In genomic region chr11:12102588-12103410, GRCh38 we compare ENCODE assay signal across 16 cellular contexts. TPM values are rescaled to one million over a fixed set of nuclear protein-coding genes. Genes with fewer than 3 reads are reported as not detected.
DNase-seq lines count a peak whose midpoint lies in the region; ATAC-seq and TF ChIP-seq lines count a peak whose summit lies in the region.
"Had no signal": no experiment of that assay in that cellular context is flagged by ENCODE, and none has a peak within 500 bp of the region (broad histone marks: within the 10 kb centered on the region; RNA-seq: fewer than 3 reads in every experiment).

No MANE protein-coding gene starts in this region.

- H3K4me1 ChIP-seq in osteoblast (ENCODE audit: insufficient read depth, low read length) (peaks cover 9% of the 10 kb centered on the region), GM23248 (ENCODE audit: insufficient read depth) (no peaks in the 10 kb centered on the region; the same call in 1 of the 2 replicates), BE2C (no peaks in the 10 kb centered on the region)

- H3K9ac ChIP-seq in GM23248, result no peak overlapping the region

- H3K4me3 ChIP-seq in choroid plexus epithelial cell (ENCODE audit: low read depth, low read length) (no peak overlapping the region), osteoblast (ENCODE audit: insufficient read depth, low read length) (no peak overlapping the region), GM23248 (no peak overlapping the region), BE2C (ENCODE audit: low read depth, low read length) (no peak overlapping the region)
- H3K4me3 ChIP-seq: coronary artery, esophagus squamous epithelium, skin epidermis had no signal

- in situ Hi-C loops in GM23248 (cut with MboI), result no loop called here

- no peaks in the 10 kb centered on the region for H3K9me2 ChIP-seq in GM23248 (ENCODE audit: insufficient read depth)

- DNase-seq in NCI-H1092 treated with DMSO at 0.1 percent for 48 hours (lab: John Stamatoyannopoulos, UW) (peak; percentile 23), NCI-H1092 (lab: John Stamatoyannopoulos, UW) (no peak), NCI-H226 (peak; percentile 30), choroid plexus epithelial cell (ENCODE audit: low read depth) (peak; percentile 65), osteoblast (ENCODE audit: insufficient read length, low spot score, missing footprints) (no peak), GM23248 (no peak), BE2C (no peak)
- DNase-seq: activated T-cell treated with anti-CD3 and anti-CD28 coated beads, Interleukin-2, amount 50 U/mL, for 4 hours; esophagus squamous epithelium; NCI-H1105 treated with DMSO at 0.1 percent for 48 hours; stimulated activated naive CD8-positive, alpha-beta T cell treated with anti-CD3 and anti-CD28 coated beads, Interleukin-15, amount 100 ng/mL, for 72 hours; T-helper 9 cell had no signal

- no peaks in the 10 kb centered on the region for H3K9me3 ChIP-seq in osteoblast (ENCODE audit: low read depth, low read length)
- H3K9me3 ChIP-seq in GM23248 (ENCODE audit: low read depth), result no peaks in the 10 kb centered on the region
- H3K9me3 ChIP-seq in BE2C, result no peaks in the 10 kb centered on the region
- H3K9me3 ChIP-seq: esophagus squamous epithelium, neutrophil had no signal

- H3K36me3 ChIP-seq in osteoblast (ENCODE audit: insufficient read depth, low read length) (no peaks in the 10 kb centered on the region), GM23248 (ENCODE audit: low read depth) (no peaks in the 10 kb centered on the region), BE2C (no peaks in the 10 kb centered on the region)
- H3K36me3 ChIP-seq: esophagus squamous epithelium, neutrophil had no signal

- H4K20me1 ChIP-seq in osteoblast (ENCODE audit: insufficient read depth, low read length), result no peaks in the 10 kb centered on the region
- H4K20me1 ChIP-seq in GM23248 (ENCODE audit: insufficient read depth), result no peaks in the 10 kb centered on the region

- H3K27me3 ChIP-seq in osteoblast (ENCODE audit: insufficient read depth, low read length) (no peaks in the 10 kb centered on the region), GM23248 (replicated peaks; ENCODE audit: insufficient read depth) (no peaks in the 10 kb centered on the region), BE2C (no peaks in the 10 kb centered on the region)
- H3K27me3 ChIP-seq: esophagus squamous epithelium had no signal

- peaks cover 18% of the 10 kb centered on the region; the same call in 1 of the 2 replicates for H3F3A ChIP-seq in GM23248 (ENCODE audit: insufficient read depth)

- H3K27ac ChIP-seq in osteoblast (ENCODE audit: low read depth, low read length), result no peak overlapping the region
- no peak overlapping the region for H3K27ac ChIP-seq in GM23248
- H3K27ac ChIP-seq: esophagus squamous epithelium, neutrophil, skin epidermis had no signal

- 88 to 90% methylated on average over 5 of the region's 5 CpGs for WGBS in GM23248 (ENCODE audit: low coverage in 1 of 2, low lambda C conversion rate in 2 of 2, missing lambda C conversion rate in 2 of 2), 2 experiments

- H2AFZ ChIP-seq in osteoblast (ENCODE audit: low read length) (no peak overlapping the region), GM23248 (no peak overlapping the region)

- no peak overlapping the region for H3K4me2 ChIP-seq in osteoblast (ENCODE audit: insufficient read depth, low read length)
- H3K4me2 ChIP-seq in GM23248 (ENCODE audit: unreplicated experiment), result no peak overlapping the region

- no peak for ATAC-seq in HG03354 (IDR thresholded peaks at IDR 0.05; ENCODE audit: poor library complexity, severe bottlenecking, unreplicated experiment)
- ATAC-seq: activated T-cell treated with anti-CD3 and anti-CD28 coated beads, Interleukin-2, amount 50 U/mL, for 4 hours; stimulated activated naive CD8-positive, alpha-beta T cell treated with anti-CD3 and anti-CD28 coated beads, Interleukin-15, amount 100 ng/mL, for 72 hours had no signal

- TF ChIP-seq CTCF in choroid plexus epithelial cell (conservative IDR thresholded peaks at IDR 0.05; ENCODE audit: low read depth, low read length), result peak; percentile 33
- TF ChIP-seq CTCF in osteoblast (IDR thresholded peaks at IDR 0.05; ENCODE audit: extremely low read depth, low read depth, low read length), result peak; percentile 20
- TF ChIP-seq CTCF in BE2C (IDR thresholded peaks at IDR 0.05; ENCODE audit: low read depth, low read length), result no peak

- H3K79me2 ChIP-seq in osteoblast (ENCODE audit: insufficient read depth, low read length) (no peaks in the 10 kb centered on the region), GM23248 (ENCODE audit: insufficient read depth) (no peaks in the 10 kb centered on the region)

RNA-seq across cellular contexts. Expression of gene MICAL2, which starts 7.6 kb away (rescaled TPM):
- total RNA-seq in osteoblast, result 109 and 156 TPM in 2 replicates
- total RNA-seq in GM23248 (2014; rRNA removed; shearing (Covaris generic)), result 158 and 182 TPM in 2 replicates
- 81.6 and 83.3 TPM in 2 replicates for polyA plus RNA-seq in GM23248 (2016; fragmentation: Nextera tagmentation; extraction: Ambion mirVana)
- polyA plus RNA-seq in BE2C (2012; ENCODE audit: insufficient read depth, insufficient read length, low read depth), result 5.7 TPM

Comparison
In these comparisons a context has a peak if more than half of its experiments do, and no peak if none do; other contexts are left out.
1. DNase-seq: peak in NCI-H1092 treated with DMSO at 0.1 percent for 48 hours (single experiment), NCI-H226 (single experiment) and choroid plexus epithelial cell (single experiment); none in NCI-H1092 (single experiment), osteoblast (single experiment), GM23248 (single experiment) and BE2C (single experiment).